25 cellular contexts compared by ENCODE assay signal in genomic region chr5:92998456-92998855, GRCh38.
DNase-seq lines count a peak whose midpoint lies in the region; ATAC-seq, FAIRE-seq and TF ChIP-seq lines count a peak whose summit lies in the region.
"Had no signal": no experiment of that assay in that cellular context is flagged by ENCODE, and none has a peak within 500 bp of the region (broad histone marks: within the 10 kb centered on the region; RNA-seq: fewer than 3 reads in every experiment).

No MANE protein-coding gene starts in this region.

- intact Hi-C loops in CD4-positive, alpha-beta memory T cell (cut with micrococcal nuclease), result no loop called here

- peak overlapping the region; percentile 40 for H3K4me2 ChIP-seq in skeletal muscle satellite cell (ENCODE audit: low read length)
- H3K4me2 ChIP-seq: SK-N-SH had no signal

- H3K27me3 ChIP-seq in bronchial epithelial cell (ENCODE audit: control insufficient read depth, insufficient read depth, low read length) (no peaks in the 10 kb centered on the region), skeletal muscle satellite cell (ENCODE audit: control insufficient read depth, insufficient read depth, low read length) (no peaks in the 10 kb centered on the region)
- H3K27me3 ChIP-seq in CD4-positive, alpha-beta memory T cell (ENCODE audit: insufficient read depth, low read length), result no peaks in the 10 kb centered on the region

- H3K4me3 ChIP-seq in bronchial epithelial cell (ENCODE audit: low read depth, low read length) (no peak overlapping the region), skeletal muscle satellite cell (ENCODE audit: low read length) (peak overlapping the region; percentile 17)
- no peak overlapping the region for H3K4me3 ChIP-seq in CD4-positive, alpha-beta memory T cell (ENCODE audit: low read length in 2 of 2)
- H3K4me3 ChIP-seq: cardiac muscle cell, GM12878 had no signal

- DNase-seq in H54 (ENCODE audit: insufficient read length, low spot score) (no peak), bronchial epithelial cell (ENCODE audit: low read depth) (no peak), myocyte (ENCODE audit: low read depth) (peak; percentile 5)
- DNase-seq in activated T-cell treated with anti-CD3 and anti-CD28 coated beads, Interleukin-2, amount 50 U/mL, for 4 hours, result no peak
- no peak for DNase-seq in CD4-positive, alpha-beta memory T cell
- no peak for DNase-seq in activated naive CD4-positive, alpha-beta T cell treated with anti-CD3 and anti-CD28 coated beads, Interleukin-2, amount 50 U/mL, for 72 hours (ENCODE audit: low spot score in 2 of 2)
- DNase-seq: activated CD4-positive, alpha-beta T cell treated with anti-CD3 and anti-CD28 coated beads, Interleukin-2, amount 10 ng/mL, durations not matched to agents 7 days and 5 days; activated CD8-positive, alpha-beta memory T cell treated with anti-CD3 and anti-CD28 coated beads, Interleukin-2, amount 10 ng/mL, durations not matched to agents 7 days and 5 days; activated naive CD4-positive, alpha-beta T cell treated with anti-CD3 and anti-CD28 coated beads, Interleukin-2, amount 10 ng/mL, durations not matched to agents 7 days and 5 days; C1 segment of cervical spinal cord; H9; Kasumi-1; left cardiac atrium; naive thymus-derived CD8-positive, alpha-beta T cell; NCI-H187; SK-N-SH; stimulated activated CD4-positive, alpha-beta T cell treated with anti-CD3 and anti-CD28 coated beads, Interleukin-1b, Interleukin-23, amount 100 ng/mL, for 48 hours had no signal

- no peak overlapping the region for H3K27ac ChIP-seq in CD4-positive, alpha-beta memory T cell (ENCODE audit: low read depth, low read length)
- H3K27ac ChIP-seq: cardiac muscle cell, VCaP had no signal

- CTCF ChIA-PET in CD4-positive, alpha-beta memory T cell (lab: Charles Lee; ENCODE audit: partially characterized antibody), result no interaction called here

- peak; percentile 43 for FAIRE-seq in H54 (lab: Jason Lieb, UNC)
- peak; percentile 13 for FAIRE-seq in bronchial epithelial cell (lab: Jason Lieb, UNC)
- FAIRE-seq: GM12878 had no signal

- H3K36me3 ChIP-seq in bronchial epithelial cell (ENCODE audit: control insufficient read depth, insufficient read depth, low read length) (no peaks in the 10 kb centered on the region), skeletal muscle satellite cell (ENCODE audit: insufficient read depth, low read length) (no peaks in the 10 kb centered on the region)
- no peaks in the 10 kb centered on the region for H3K36me3 ChIP-seq in CD4-positive, alpha-beta memory T cell (ENCODE audit: insufficient read depth, low read length)
- H3K36me3 ChIP-seq: cardiac muscle cell had no signal

- H3K4me1 Mint-ChIP-seq in activated T-cell treated with anti-CD3 and anti-CD28 coated beads, Interleukin-2, amount 50 U/mL, for 4 hours (ENCODE audit: low read depth), result no peaks in the 10 kb centered on the region
- no peaks in the 10 kb centered on the region for H3K4me1 Mint-ChIP-seq in CD4-positive, alpha-beta memory T cell
- H3K4me1 Mint-ChIP-seq: activated CD4-positive, alpha-beta T cell treated with anti-CD3 and anti-CD28 coated beads, Interleukin-2, amount 10 ng/mL, durations not matched to agents 7 days and 5 days; activated CD8-positive, alpha-beta memory T cell treated with anti-CD3 and anti-CD28 coated beads, Interleukin-2, amount 10 ng/mL, durations not matched to agents 7 days and 5 days; activated naive CD4-positive, alpha-beta T cell treated with anti-CD3 and anti-CD28 coated beads, Interleukin-2, amount 10 ng/mL, durations not matched to agents 7 days and 5 days; H9; naive thymus-derived CD8-positive, alpha-beta T cell; stimulated activated effector memory CD8-positive, alpha-beta T cell treated with anti-CD3 and anti-CD28 coated beads, Interleukin-12 subunit alpha, Interleukin-12 subunit beta, amount 100 ng/mL, for 72 hours had no signal

- POLR2A ChIA-PET in CD4-positive, alpha-beta memory T cell (lab: Charles Lee; ENCODE audit: partially characterized antibody), result no interaction called here

- TF ChIP-seq POLR2A in H54 (IDR thresholded peaks at IDR 0.05; ENCODE audit: low read depth, low read length), result no peak

- no peak for TF ChIP-seq CTCF in bronchial epithelial cell (IDR thresholded peaks at IDR 0.05; ENCODE audit: insufficient read depth, low read length, severe bottlenecking)

- H3K9me3 ChIP-seq in skeletal muscle satellite cell (replicated peaks; ENCODE audit: low read length), result no peaks in the 10 kb centered on the region
- H3K9me3 ChIP-seq in CD4-positive, alpha-beta memory T cell (ENCODE audit: control insufficient read depth in 1 of 2, low read length in 2 of 2), result no peaks in the 10 kb centered on the region

- H3K27me3 Mint-ChIP-seq in activated T-cell treated with anti-CD3 and anti-CD28 coated beads, Interleukin-2, amount 50 U/mL, for 4 hours (ENCODE audit: low read depth), result no peaks in the 10 kb centered on the region
- no peaks in the 10 kb centered on the region for H3K27me3 Mint-ChIP-seq in CD4-positive, alpha-beta memory T cell
- H3K27me3 Mint-ChIP-seq: activated CD4-positive, alpha-beta T cell treated with anti-CD3 and anti-CD28 coated beads, Interleukin-2, amount 10 ng/mL, durations not matched to agents 7 days and 5 days; activated CD8-positive, alpha-beta memory T cell treated with anti-CD3 and anti-CD28 coated beads, Interleukin-2, amount 10 ng/mL, durations not matched to agents 7 days and 5 days; activated naive CD4-positive, alpha-beta T cell treated with anti-CD3 and anti-CD28 coated beads, Interleukin-2, amount 10 ng/mL, durations not matched to agents 7 days and 5 days; dendritic cell treated with granulocyte-macrophage colony-stimulating factor and Interleukin-4, amounts not matched to agents 40 ng/mL and 50 ng/mL, for 4 days; progenitor cell of endocrine pancreas had no signal

- H3K27ac Mint-ChIP-seq in CD4-positive, alpha-beta memory T cell, result peak overlapping the region in 1 of 7 donors; percentile 15
- no peak overlapping the region for H3K27ac Mint-ChIP-seq in activated naive CD4-positive, alpha-beta T cell treated with anti-CD3 and anti-CD28 coated beads, Interleukin-2, amount 50 U/mL, for 72 hours
- H3K27ac Mint-ChIP-seq: activated CD4-positive, alpha-beta T cell treated with anti-CD3 and anti-CD28 coated beads, Interleukin-2, amount 10 ng/mL, durations not matched to agents 7 days and 5 days; activated CD8-positive, alpha-beta memory T cell treated with anti-CD3 and anti-CD28 coated beads, Interleukin-2, amount 10 ng/mL, durations not matched to agents 7 days and 5 days; activated naive CD4-positive, alpha-beta T cell treated with anti-CD3 and anti-CD28 coated beads, Interleukin-2, amount 10 ng/mL, durations not matched to agents 7 days and 5 days; activated T-helper 1 cell treated with anti-CD3 and anti-CD28 coated beads, Interleukin-12 subunit alpha, Interleukin-12 subunit beta, Interleukin-2, Interleukin-4 antibody, amounts not matched to agents 30 ng/mL and 10 ng/mL and 1 ng/mL, durations not matched to agents 14 hours and 24 hours and 36 hours; dendritic cell treated with granulocyte-macrophage colony-stimulating factor and Interleukin-4, amounts not matched to agents 40 ng/mL and 50 ng/mL, for 4 days; H9; naive thymus-derived CD8-positive, alpha-beta T cell; progenitor cell of endocrine pancreas; stimulated activated effector memory CD8-positive, alpha-beta T cell treated with anti-CD3 and anti-CD28 coated beads, Interleukin-12 subunit alpha, Interleukin-12 subunit beta, amount 100 ng/mL, for 72 hours had no signal

- H3K9ac ChIP-seq in skeletal muscle satellite cell (ENCODE audit: low read depth, low read length), result no peak overlapping the region
- H3K9ac ChIP-seq: SK-N-SH had no signal

- H3K4me3 Mint-ChIP-seq in activated T-cell treated with anti-CD3 and anti-CD28 coated beads, Interleukin-2, amount 50 U/mL, for 4 hours, result no peak overlapping the region
- H3K4me3 Mint-ChIP-seq in CD4-positive, alpha-beta memory T cell, result no peak overlapping the region
- H3K4me3 Mint-ChIP-seq: activated CD4-positive, alpha-beta T cell treated with anti-CD3 and anti-CD28 coated beads, Interleukin-2, amount 10 ng/mL, durations not matched to agents 7 days and 5 days; activated CD8-positive, alpha-beta memory T cell treated with anti-CD3 and anti-CD28 coated beads, Interleukin-2, amount 10 ng/mL, durations not matched to agents 7 days and 5 days; activated naive CD4-positive, alpha-beta T cell treated with anti-CD3 and anti-CD28 coated beads, Interleukin-2, amount 10 ng/mL, durations not matched to agents 7 days and 5 days; activated T-helper 1 cell treated with anti-CD3 and anti-CD28 coated beads, Interleukin-12 subunit alpha, Interleukin-12 subunit beta, Interleukin-2, Interleukin-4 antibody, amounts not matched to agents 30 ng/mL and 10 ng/mL and 1 ng/mL, durations not matched to agents 14 hours and 24 hours and 36 hours; dendritic cell treated with granulocyte-macrophage colony-stimulating factor and Interleukin-4, amounts not matched to agents 40 ng/mL and 50 ng/mL, for 4 days; H9; naive thymus-derived CD8-positive, alpha-beta T cell; stimulated activated effector memory CD8-positive, alpha-beta T cell treated with anti-CD3 and anti-CD28 coated beads, Interleukin-12 subunit alpha, Interleukin-12 subunit beta, amount 100 ng/mL, for 72 hours had no signal

- no peaks in the 10 kb centered on the region for H3K36me3 Mint-ChIP-seq in activated T-cell treated with anti-CD3 and anti-CD28 coated beads, Interleukin-2, amount 50 U/mL, for 4 hours (ENCODE audit: insufficient read depth)
- no peaks in the 10 kb centered on the region for H3K36me3 Mint-ChIP-seq in CD4-positive, alpha-beta memory T cell
- H3K36me3 Mint-ChIP-seq in activated naive CD4-positive, alpha-beta T cell treated with anti-CD3 and anti-CD28 coated beads, Interleukin-2, amount 50 U/mL, for 72 hours, result no peaks in the 10 kb centered on the region
- H3K36me3 Mint-ChIP-seq: activated CD8-positive, alpha-beta memory T cell treated with anti-CD3 and anti-CD28 coated beads, Interleukin-2, amount 10 ng/mL, durations not matched to agents 7 days and 5 days; activated naive CD4-positive, alpha-beta T cell treated with anti-CD3 and anti-CD28 coated beads, Interleukin-2, amount 10 ng/mL, durations not matched to agents 7 days and 5 days; naive thymus-derived CD8-positive, alpha-beta T cell; stimulated activated effector memory CD8-positive, alpha-beta T cell treated with anti-CD3 and anti-CD28 coated beads, Interleukin-12 subunit alpha, Interleukin-12 subunit beta, amount 100 ng/mL, for 72 hours had no signal

- no peak for ATAC-seq in activated T-cell treated with anti-CD3 and anti-CD28 coated beads, Interleukin-2, amount 50 U/mL, for 4 hours
- ATAC-seq in activated naive CD4-positive, alpha-beta T cell treated with anti-CD3 and anti-CD28 coated beads, Interleukin-2, amount 50 U/mL, for 72 hours, result no peak
- ATAC-seq: activated CD8-positive, alpha-beta memory T cell treated with anti-CD3 and anti-CD28 coated beads, Interleukin-2, amount 10 ng/mL, durations not matched to agents 7 days and 5 days; GM12878; left cardiac atrium; naive thymus-derived CD8-positive, alpha-beta T cell; stimulated activated effector memory CD8-positive, alpha-beta T cell treated with anti-CD3 and anti-CD28 coated beads, Interleukin-12 subunit alpha, Interleukin-12 subunit beta, amount 100 ng/mL, for 72 hours had no signal

- peaks cover 5% of the 10 kb centered on the region for H3K4me1 ChIP-seq in skeletal muscle satellite cell (ENCODE audit: control insufficient read depth, insufficient read depth, low read length)
- H3K4me1 ChIP-seq in CD4-positive, alpha-beta memory T cell (ENCODE audit: insufficient read depth, low read length), result no peaks in the 10 kb centered on the region

- peaks cover 15% of the 10 kb centered on the region for H3K9me3 Mint-ChIP-seq in activated T-cell treated with anti-CD3 and anti-CD28 coated beads, Interleukin-2, amount 50 U/mL, for 4 hours
- H3K9me3 Mint-ChIP-seq in CD4-positive, alpha-beta memory T cell, result peaks cover 0 to 14% (median 2%) of the 10 kb centered on the region in 8 donors
- peaks cover 5 to 9% of the 10 kb centered on the region in 2 donors for H3K9me3 Mint-ChIP-seq in activated naive CD4-positive, alpha-beta T cell treated with anti-CD3 and anti-CD28 coated beads, Interleukin-2, amount 50 U/mL, for 72 hours
- H3K9me3 Mint-ChIP-seq: activated CD4-positive, alpha-beta T cell treated with anti-CD3 and anti-CD28 coated beads, Interleukin-2, amount 10 ng/mL, durations not matched to agents 7 days and 5 days had no signal
